ENCODE assay signal across 11 cellular contexts in genomic region chrX:100931218-100931924, GRCh38. TPM values are rescaled to one million over a fixed set of nuclear protein-coding genes. Genes with fewer than 3 reads are reported as not detected.
DNase-seq lines count a peak whose midpoint lies in the region; ATAC-seq and TF ChIP-seq lines count a peak whose summit lies in the region.
"Had no signal": no experiment of that assay in that cellular context is flagged by ENCODE, and none has a peak within 500 bp of the region (broad histone marks: within the 10 kb centered on the region; RNA-seq: fewer than 3 reads in every experiment).

No MANE protein-coding gene starts in this region.

- H3K9me3 ChIP-seq in CD4-positive, alpha-beta memory T cell (ENCODE audit: control insufficient read depth in 1 of 2, low read length in 2 of 2): no peaks in the 10 kb centered on the region

- no peaks in the 10 kb centered on the region for H3K27me3 ChIP-seq in CD4-positive, alpha-beta memory T cell (ENCODE audit: insufficient read depth, low read length)
- H3K27me3 ChIP-seq: hepatocyte had no signal

- H3K36me3 Mint-ChIP-seq in T-helper 1 cell treated with Interleukin-12 subunit alpha and Interleukin-12 subunit beta and Interleukin-4 antibody, amounts not matched to agents 30 μg/mL and 1 μg/mL, for 36 hours (ENCODE audit: low read depth): peaks cover 6% of the 10 kb centered on the region
- no peaks in the 10 kb centered on the region for H3K36me3 Mint-ChIP-seq in CD4-positive, alpha-beta memory T cell

- no peaks in the 10 kb centered on the region for H3K27me3 Mint-ChIP-seq in T-helper 1 cell treated with Interleukin-12 subunit alpha and Interleukin-12 subunit beta and Interleukin-4 antibody, amounts not matched to agents 30 μg/mL and 1 μg/mL, for 36 hours (ENCODE audit: low read depth)
- H3K27me3 Mint-ChIP-seq in CD4-positive, alpha-beta memory T cell: peaks cover 0 to 2% of the 10 kb centered on the region in 2 donors

- CTCF ChIA-PET in GM10248 (lab: Yijun Ruan, JAX): interaction anchor here (1.3 kb wide), 1 partner anchor 9 kb away, joined by 3 read pairs; no protein-coding TSS in a partner anchor
- CTCF ChIA-PET in CD4-positive, alpha-beta memory T cell (lab: Charles Lee; ENCODE audit: partially characterized antibody): no interaction called here

- H3K4me3 Mint-ChIP-seq in T-helper 1 cell treated with Interleukin-12 subunit alpha and Interleukin-12 subunit beta and Interleukin-4 antibody, amounts not matched to agents 30 μg/mL and 1 μg/mL, for 36 hours: peak overlapping the region; percentile 36
- peak overlapping the region in 4 of 8 donors; percentile 14 to 73 (median 35) for H3K4me3 Mint-ChIP-seq in CD4-positive, alpha-beta memory T cell

- peak overlapping the region; percentile 47 for H3K27ac Mint-ChIP-seq in T-helper 1 cell treated with Interleukin-12 subunit alpha and Interleukin-12 subunit beta and Interleukin-4 antibody, amounts not matched to agents 30 μg/mL and 1 μg/mL, for 36 hours
- H3K27ac Mint-ChIP-seq in CD4-positive, alpha-beta memory T cell: peak overlapping the region in 2 of 7 donors; percentile 21 to 25

- intact Hi-C loops in CD4-positive, alpha-beta memory T cell (cut with micrococcal nuclease): no loop called here

- no peak for TF ChIP-seq CTCF in GM10248 (IDR thresholded peaks at IDR 0.05; ENCODE audit: control extremely low read depth, extremely low read depth, low read depth, missing control alignments)

- no peak overlapping the region for H3K4me3 ChIP-seq in CD4-positive, alpha-beta memory T cell (ENCODE audit: low read length in 2 of 2)
- H3K4me3 ChIP-seq: hepatocyte had no signal

- DNase-seq in GM10248 (ENCODE audit: extremely low spot score) (peak; percentile 35), globus pallidus (ENCODE audit: low spot score) (no peak), HK-2 (ENCODE audit: unreplicated experiment) (no peak), NCI-H524 treated with DMSO at 0.1 percent for 48 hours (lab: John Stamatoyannopoulos, UW) (no peak)
- DNase-seq in CD4-positive, alpha-beta memory T cell: no peak
- DNase-seq: cerebellar nuclear complex, NCI-H510A had no signal

- no peak overlapping the region for H3K27ac ChIP-seq in CD4-positive, alpha-beta memory T cell (ENCODE audit: low read depth, low read length)
- H3K27ac ChIP-seq: hepatocyte had no signal

- ATAC-seq in GM19328 (IDR thresholded peaks at IDR 0.05; ENCODE audit: unreplicated experiment): peak; percentile 63
- peak; percentile 80 for ATAC-seq in HG02981 (IDR thresholded peaks at IDR 0.05; ENCODE audit: unreplicated experiment)

- no peaks in the 10 kb centered on the region for H3K36me3 ChIP-seq in CD4-positive, alpha-beta memory T cell (ENCODE audit: insufficient read depth, low read length)

- H3K9me3 Mint-ChIP-seq in T-helper 1 cell treated with Interleukin-12 subunit alpha and Interleukin-12 subunit beta and Interleukin-4 antibody, amounts not matched to agents 30 μg/mL and 1 μg/mL, for 36 hours: peaks cover 6% of the 10 kb centered on the region
- H3K9me3 Mint-ChIP-seq in CD4-positive, alpha-beta memory T cell: peaks cover 0 to 5% (median 0%) of the 10 kb centered on the region in 8 donors

- POLR2A ChIA-PET in GM10248 (lab: Yijun Ruan, JAX): no interaction called here
- POLR2A ChIA-PET in CD4-positive, alpha-beta memory T cell (lab: Charles Lee; ENCODE audit: partially characterized antibody): no interaction called here

- H3K4me1 Mint-ChIP-seq in T-helper 1 cell treated with Interleukin-12 subunit alpha and Interleukin-12 subunit beta and Interleukin-4 antibody, amounts not matched to agents 30 μg/mL and 1 μg/mL, for 36 hours (ENCODE audit: low read depth): peaks cover 14% of the 10 kb centered on the region
- H3K4me1 Mint-ChIP-seq in CD4-positive, alpha-beta memory T cell: peaks cover 0 to 16% (median 6%) of the 10 kb centered on the region in 4 donors

- H3K4me1 ChIP-seq in CD4-positive, alpha-beta memory T cell (ENCODE audit: insufficient read depth, low read length): no peaks in the 10 kb centered on the region

RNA-seq across cellular contexts. Expression of gene XKRX, which starts 2.7 kb away (rescaled TPM):
- under 1 TPM; 0.47 to 0.67 TPM for total RNA-seq in CD4-positive, alpha-beta memory T cell
- polyA plus RNA-seq in CD4-positive, alpha-beta memory T cell: not detected

RNA-seq across cellular contexts. Expression of gene ARL13A, which starts 38.1 kb away (rescaled TPM):
- not detected for total RNA-seq in CD4-positive, alpha-beta memory T cell
- polyA plus RNA-seq in CD4-positive, alpha-beta memory T cell: not detected
- total RNA-seq: hepatocyte had no signal
- polyA plus RNA-seq: hepatocyte had no signal

RNA-seq across cellular contexts. Expression of gene NOX1, which starts 57.2 kb away (rescaled TPM):
- not detected for total RNA-seq in CD4-positive, alpha-beta memory T cell
- polyA plus RNA-seq in CD4-positive, alpha-beta memory T cell: not detected
